Comparison of ENCODE assay signal across 10 cellular contexts in the genomic region with DNA sequence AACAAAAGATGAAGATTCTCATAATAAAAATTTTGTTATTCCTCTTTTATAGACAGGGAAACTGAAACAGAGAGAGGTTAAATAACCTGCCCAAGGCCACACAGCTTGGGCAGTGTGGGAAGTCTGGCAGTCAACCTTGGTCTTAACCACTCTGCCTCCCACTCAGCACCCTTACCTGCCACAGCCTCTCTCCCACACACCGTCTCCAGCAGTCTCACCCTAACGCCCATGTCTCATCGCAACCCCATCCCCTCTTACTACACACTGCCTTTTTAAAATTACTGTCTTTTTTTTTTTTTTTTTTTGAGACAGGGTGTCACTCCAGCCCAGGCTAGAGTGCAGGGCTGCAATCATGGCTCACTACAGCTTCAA. TPM values are rescaled to one million over a fixed set of nuclear protein-coding genes. Genes with fewer than 3 reads are reported as not detected.
DNase-seq lines count a peak whose midpoint lies in the region; ATAC-seq, FAIRE-seq and TF ChIP-seq lines count a peak whose summit lies in the region.
"Had no signal": no experiment of that assay in that cellular context is flagged by ENCODE, and none has a peak within 500 bp of the region (broad histone marks: within the 10 kb centered on the region; RNA-seq: fewer than 3 reads in every experiment).

No MANE protein-coding gene starts in this region.

- no peak overlapping the region for H2BK5ac ChIP-seq in trophoblast cell (ENCODE audit: low read depth, low read length, poor library complexity)

- no peak for DNase-seq in CD4-positive, CD25-positive, alpha-beta regulatory T cell
- DNase-seq in RCC 7860 (ENCODE audit: low spot score) (peak; percentile 56), trophoblast cell (no peak), suprapubic skin (ENCODE audit: low spot score in 2 of 2) (no peak), posterior vena cava (ENCODE audit: low spot score) (no peak), occipital lobe (lab: John Stamatoyannopoulos, UW) (no peak), Calu3 (no peak)
- DNase-seq in central memory CD8-positive, alpha-beta T cell (ENCODE audit: low spot score in 2 of 2) = no peak
- DNase-seq: NCI-H1930 had no signal

- no peak overlapping the region for H3K14ac ChIP-seq in trophoblast cell (ENCODE audit: low read length)

- H2AFZ ChIP-seq in trophoblast cell (ENCODE audit: insufficient read depth, low read length, poor library complexity) = no peak overlapping the region

- no peak overlapping the region for H3K23ac ChIP-seq in trophoblast cell (ENCODE audit: low read length)

- no peak for TF ChIP-seq EP300 in suprapubic skin (IDR thresholded peaks at IDR 0.05)

- no peak overlapping the region for H3K4ac ChIP-seq in trophoblast cell (ENCODE audit: low read depth, low read length)

- H3K4me1 ChIP-seq in CD4-positive, CD25-positive, alpha-beta regulatory T cell (ENCODE audit: control insufficient read depth, insufficient read depth, low read length, poor library complexity, severe bottlenecking) = peaks cover 31% of the 10 kb centered on the region
- peaks cover 17% of the 10 kb centered on the region in 2 experiments for H3K4me1 ChIP-seq in trophoblast cell (ENCODE audit: control insufficient read depth in 1 of 2, insufficient read depth in 2 of 2, low read length in 2 of 2)
- peaks cover 38% of the 10 kb centered on the region for H3K4me1 ChIP-seq in suprapubic skin

- peaks cover 2% of the 10 kb centered on the region for H3K79me2 ChIP-seq in trophoblast cell (ENCODE audit: control insufficient read depth, insufficient read depth, low read length, poor library complexity)

- H3K9ac ChIP-seq in trophoblast cell (ENCODE audit: low read length) = no peak overlapping the region

- peaks cover 13 to 65% (median 35%) of the 10 kb centered on the region in 4 donors for H3K4me1 Mint-ChIP-seq in CD4-positive, CD25-positive, alpha-beta regulatory T cell
- H3K4me1 Mint-ChIP-seq in central memory CD8-positive, alpha-beta T cell = peaks cover 42% of the 10 kb centered on the region
- peaks cover 45% of the 10 kb centered on the region for H3K4me1 Mint-ChIP-seq in Calu3 (ENCODE audit: low read depth, unreplicated experiment)

- H3K36me3 Mint-ChIP-seq in CD4-positive, CD25-positive, alpha-beta regulatory T cell = peaks cover 14% of the 10 kb centered on the region
- peaks cover 4% of the 10 kb centered on the region for H3K36me3 Mint-ChIP-seq in central memory CD8-positive, alpha-beta T cell (ENCODE audit: insufficient read depth)
- H3K36me3 Mint-ChIP-seq in Calu3 (ENCODE audit: insufficient read depth, unreplicated experiment) = peaks cover 4% of the 10 kb centered on the region

- TF ChIP-seq CTCF in suprapubic skin (IDR thresholded peaks at IDR 0.05) = no peak
- no peak for TF ChIP-seq CTCF in Calu3 (IDR thresholded peaks at IDR 0.05; ENCODE audit: unreplicated experiment)

- WGBS in trophoblast cell (ENCODE audit: extremely low coverage, insufficient coverage, insufficient read length) = 100% methylated on average over 2 of the region's 3 CpGs
- WGBS in suprapubic skin = 74% methylated on average over 3 of the region's 3 CpGs

- H3K79me1 ChIP-seq in trophoblast cell (ENCODE audit: low read length) = peaks cover 2% of the 10 kb centered on the region

- H2BK12ac ChIP-seq in trophoblast cell (ENCODE audit: low read length) = peak overlapping the region; percentile 41

- H2BK120ac ChIP-seq in trophoblast cell (ENCODE audit: insufficient read depth, low read length, poor library complexity) = no peak overlapping the region

- no peak overlapping the region for H4K8ac ChIP-seq in trophoblast cell (ENCODE audit: low read depth, low read length)

- no peak overlapping the region for H3K4me3 ChIP-seq in CD4-positive, CD25-positive, alpha-beta regulatory T cell (ENCODE audit: low read depth, low read length)
- no peak overlapping the region for H3K4me3 ChIP-seq in trophoblast cell (ENCODE audit: low read depth, low read length)
- H3K4me3 ChIP-seq in suprapubic skin = no peak overlapping the region

- no peak overlapping the region for H4K91ac ChIP-seq in trophoblast cell (ENCODE audit: low read depth, low read length)

- H3K27ac Mint-ChIP-seq in CD4-positive, CD25-positive, alpha-beta regulatory T cell = peak overlapping the region; percentile 41 to 89 (median 86)
- H3K27ac Mint-ChIP-seq in central memory CD8-positive, alpha-beta T cell (ENCODE audit: low read depth) = peak overlapping the region; percentile 83
- no peak overlapping the region for H3K27ac Mint-ChIP-seq in Calu3 (ENCODE audit: unreplicated experiment)

- no peak overlapping the region for H3K18ac ChIP-seq in trophoblast cell (ENCODE audit: low read length)

- no peak overlapping the region for H2AK5ac ChIP-seq in trophoblast cell (ENCODE audit: low read length)

- no peaks in the 10 kb centered on the region for H3K27me3 Mint-ChIP-seq in CD4-positive, CD25-positive, alpha-beta regulatory T cell
- no peaks in the 10 kb centered on the region for H3K27me3 Mint-ChIP-seq in central memory CD8-positive, alpha-beta T cell
- H3K27me3 Mint-ChIP-seq in Calu3 (ENCODE audit: unreplicated experiment) = no peaks in the 10 kb centered on the region

- H4K12ac ChIP-seq in trophoblast cell (ENCODE audit: low read depth, low read length) = no peak overlapping the region

- H3K36me3 ChIP-seq in CD4-positive, CD25-positive, alpha-beta regulatory T cell (ENCODE audit: control insufficient read depth, insufficient read depth, low read length) = peaks cover 3% of the 10 kb centered on the region
- H3K36me3 ChIP-seq in trophoblast cell (ENCODE audit: control insufficient read depth in 1 of 2, insufficient read depth in 2 of 2, low read length in 2 of 2) = peaks cover 0 to 2% of the 10 kb centered on the region in 2 experiments
- H3K36me3 ChIP-seq in suprapubic skin = no peaks in the 10 kb centered on the region

- no peaks in the 10 kb centered on the region for H3K9me3 ChIP-seq in CD4-positive, CD25-positive, alpha-beta regulatory T cell (ENCODE audit: control insufficient read depth in 2 of 2, low read length in 2 of 2)
- H3K9me3 ChIP-seq in trophoblast cell (ENCODE audit: insufficient read depth, low read depth, low read length) (peaks cover 2% of the 10 kb centered on the region), suprapubic skin (no peaks in the 10 kb centered on the region)

- BruUV-seq in Calu3 (replicated peaks; lab: Mats Ljungman, UMichigan) = no TSS peak

- no peak for TF ChIP-seq POLR2A in suprapubic skin (IDR thresholded peaks at IDR 0.05)

- H3K4me3 Mint-ChIP-seq in CD4-positive, CD25-positive, alpha-beta regulatory T cell = peak overlapping the region in 3 of 4 donors; percentile 15 to 54 (median 22)
- H3K4me3 Mint-ChIP-seq in central memory CD8-positive, alpha-beta T cell = no peak overlapping the region
- H3K4me3 Mint-ChIP-seq in Calu3 (ENCODE audit: low read depth, unreplicated experiment) = no peak overlapping the region

- no peaks in the 10 kb centered on the region for H3K27me3 ChIP-seq in CD4-positive, CD25-positive, alpha-beta regulatory T cell (ENCODE audit: control insufficient read depth, insufficient read depth, low read length)
- H3K27me3 ChIP-seq in trophoblast cell (ENCODE audit: insufficient read depth, low read length) (no peaks in the 10 kb centered on the region), suprapubic skin (no peaks in the 10 kb centered on the region)

- H3K9me3 Mint-ChIP-seq in CD4-positive, CD25-positive, alpha-beta regulatory T cell = no peaks in the 10 kb centered on the region
- H3K9me3 Mint-ChIP-seq in central memory CD8-positive, alpha-beta T cell = no peaks in the 10 kb centered on the region
- no peaks in the 10 kb centered on the region for H3K9me3 Mint-ChIP-seq in Calu3 (ENCODE audit: low read depth, unreplicated experiment)

- intact Hi-C loops in posterior vena cava (cut with DNase I) (loop anchor here in 1 of 2 donors (5.0 kb wide), 1 partner anchor 61 kb away; no protein-coding TSS in a partner anchor), Calu3 (cut with micrococcal nuclease; ENCODE audit: unreplicated experiment) (no loop called here)

- CTCF ChIA-PET in Calu3 (lab: Charles Lee) = interaction anchor here (0.6 to 1.6 kb wide), 5 partner anchors 46 to 96 kb away, joined by 3 to 8 read pairs (median 5); no protein-coding TSS in a partner anchor

- no peak for ATAC-seq in CD4-positive, CD25-positive, alpha-beta regulatory T cell (ENCODE audit: low read depth in 2 of 2)
- no peak for ATAC-seq in central memory CD8-positive, alpha-beta T cell (replicated peaks; ENCODE audit: extremely low read depth, poor library complexity, severe bottlenecking)

- H3K27ac ChIP-seq in CD4-positive, CD25-positive, alpha-beta regulatory T cell (ENCODE audit: insufficient read depth, low read length, poor library complexity, severe bottlenecking) = no peak overlapping the region
- H3K27ac ChIP-seq in trophoblast cell (ENCODE audit: low read depth, low read length) (no peak overlapping the region), suprapubic skin (no peak overlapping the region)

- H3K4me2 ChIP-seq in trophoblast cell (ENCODE audit: low read length) = no peak overlapping the region

- no peak for FAIRE-seq in RCC 7860 (lab: Jason Lieb, UNC)
- FAIRE-seq: endometrium had no signal

RNA-seq across cellular contexts. Expression of gene ARRB1, which starts 25.0 kb away (rescaled TPM):
- total RNA-seq in CD4-positive, CD25-positive, alpha-beta regulatory T cell = 36.1 TPM
- 1 to 10 TPM; 5.1 to 8.0 (median 5.8) TPM for polyA plus RNA-seq in CD4-positive, CD25-positive, alpha-beta regulatory T cell
- polyA plus RNA-seq in trophoblast cell (2013) = 34.1 and 34.7 TPM in 2 replicates
- 10 to 100 TPM; 24.8 to 57.2 (median 38.4) TPM for total RNA-seq in suprapubic skin
- 10 to 100 TPM; 42.3 to 44.3 TPM for total RNA-seq in posterior vena cava
- total RNA-seq in occipital lobe = 55.4 TPM
- 8.7 and 12.8 TPM in 2 replicates for total RNA-seq in Calu3 (2022)

Comparison
In these comparisons a context has a peak if more than half of its experiments do, and no peak if none do; other contexts are left out.
1. H3K4me3 Mint-ChIP-seq: peak in CD4-positive, CD25-positive, alpha-beta regulatory T cell (3 of 4); none in central memory CD8-positive, alpha-beta T cell (single experiment) and Calu3 (single experiment).